In the genomic region with DNA sequence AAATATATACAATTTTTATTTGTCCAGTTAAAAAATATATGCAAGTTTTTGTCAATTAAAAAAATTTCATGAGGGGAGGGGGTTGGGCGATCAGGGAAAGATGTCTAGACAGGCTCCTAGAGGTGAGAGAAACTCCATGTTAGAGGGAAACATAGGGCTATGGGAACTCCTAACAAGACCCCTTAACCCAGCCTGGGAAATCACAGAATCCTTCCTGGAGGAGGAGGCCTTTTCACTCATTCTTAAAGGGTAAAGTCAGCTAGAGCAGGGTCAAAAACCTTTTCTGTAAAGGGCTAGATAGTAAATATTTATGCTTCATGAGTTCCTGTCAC, we compare ENCODE assay signal across 17 cellular contexts.
"Had no signal": no experiment of that assay in that cellular context is flagged by ENCODE, and none has a peak within 500 bp of the region (broad histone marks: within the 10 kb centered on the region; RNA-seq: fewer than 3 reads in every experiment).

No MANE protein-coding gene starts in this region.

- H3K4me3 ChIP-seq: adrenal gland, lower lobe of right lung, spleen, thyroid gland had no signal

- FAIRE-seq: astrocyte, islet of Langerhans, urothelium cell line had no signal

- H3K27me3 ChIP-seq: adrenal gland, thyroid gland had no signal

- H3K36me3 ChIP-seq: adrenal gland, lower lobe of right lung, spleen, thyroid gland, WERI-Rb-1 had no signal

- DNase-seq: activated CD4-positive, alpha-beta T cell treated with anti-CD3 and anti-CD28 coated beads for 1 hour; activated gamma-delta T cell treated with Interleukin-2 at 50 U/mL for 16 hours; effector CD4-positive, alpha-beta T cell; left colon; lower lobe of right lung; natural killer cell; spleen; stimulated activated CD4-positive, alpha-beta T cell treated with anti-CD3 and anti-CD28 coated beads, Interleukin-4, amount 100 ng/mL, for 4 hours; stimulated activated naive CD4-positive, alpha-beta T cell; T-helper 2 cell; thyroid gland; WERI-Rb-1 had no signal

- H3K27ac ChIP-seq: lower lobe of right lung, thyroid gland, WERI-Rb-1 had no signal

- H3K9me3 ChIP-seq: adrenal gland, lower lobe of right lung, spleen, thyroid gland had no signal

- ATAC-seq: activated naive CD4-positive, alpha-beta T cell treated with anti-CD3 and anti-CD28 coated beads, Interleukin-2, amount 50 U/mL, for 72 hours; natural killer cell had no signal
